In the genomic region with DNA sequence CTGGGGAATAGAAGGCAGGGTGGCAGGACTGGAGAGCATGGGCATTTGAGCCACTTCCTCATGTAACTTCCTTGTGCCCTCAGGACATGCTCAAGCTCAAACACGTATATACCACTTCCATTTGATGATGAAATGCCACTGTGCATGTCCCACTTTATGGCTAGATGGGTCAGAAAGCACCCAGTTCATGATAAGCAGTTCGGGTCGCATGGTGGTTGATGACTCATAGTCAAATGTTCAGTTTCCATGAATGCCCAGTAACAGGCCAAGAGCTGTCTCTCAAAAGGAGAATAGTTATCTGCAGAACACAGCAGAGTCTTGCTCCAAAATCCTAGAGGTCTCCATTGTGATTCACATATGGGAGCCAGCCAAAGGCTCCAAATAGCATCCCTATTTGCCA, we compare ENCODE assay signal across 20 cellular contexts. TPM values are rescaled to one million over a fixed set of nuclear protein-coding genes. Genes with fewer than 3 reads are reported as not detected.
DNase-seq lines count a peak whose midpoint lies in the region; ATAC-seq, FAIRE-seq and TF ChIP-seq lines count a peak whose summit lies in the region.
"Had no signal": no experiment of that assay in that cellular context is flagged by ENCODE, and none has a peak within 500 bp of the region (broad histone marks: within the 10 kb centered on the region; RNA-seq: fewer than 3 reads in every experiment).

No MANE protein-coding gene starts in this region.

- no peaks in the 10 kb centered on the region for H3K36me3 Mint-ChIP-seq in MCF 10A (ENCODE audit: insufficient read depth, unreplicated experiment)

- H3K27me3 ChIP-seq in breast epithelium (peaks cover 0 to 56% of the 10 kb centered on the region in 2 donors), K562 (ENCODE audit: control insufficient read depth in 2 of 2, insufficient read depth in 2 of 2, low read length in 2 of 2) (no peaks in the 10 kb centered on the region)

- in situ Hi-C loops in K562 (cut with MboI), result no loop called here

- no peaks in the 10 kb centered on the region for H3K4me1 ChIP-seq in breast epithelium
- H3K4me1 ChIP-seq in K562 (replicated peaks in 1 of 2; ENCODE audit: control insufficient read depth in 2 of 2, insufficient read depth in 2 of 2, low read length in 2 of 2), result no peaks in the 10 kb centered on the region

- no peaks in the 10 kb centered on the region for H3K9me1 ChIP-seq in K562 (ENCODE audit: control insufficient read depth, insufficient read depth, low read length)

- POLR2A ChIA-PET in MCF 10A (lab: Yijun Ruan, JAX) (no interaction called here), K562 (lab: Yijun Ruan, JAX) (no interaction called here)

- BruUV-seq in MCF 10A (replicated peaks; lab: Mats Ljungman, UMichigan) (no TSS peak), K562 (replicated peaks; lab: Mats Ljungman, UMichigan) (no TSS peak)

- H3K27ac ChIP-seq in breast epithelium (no peak overlapping the region), K562 (ENCODE audit: extremely low read depth, low read depth, low read length) (no peak overlapping the region)
- H3K27ac ChIP-seq: C4-2B had no signal

- H4K20me1 ChIP-seq in K562 (replicated peaks; ENCODE audit: control insufficient read depth, insufficient read depth, low read length), result no peaks in the 10 kb centered on the region

- H3K4me2 ChIP-seq in K562 (ENCODE audit: insufficient read depth, low read length), result no peak overlapping the region
- H3K4me2 ChIP-seq: GM23338 had no signal

- CTCF ChIA-PET in MCF 10A (lab: Yijun Ruan, JAX), result no interaction called here
- CTCF ChIA-PET in K562 (lab: Yijun Ruan, JAX; ENCODE audit: low intra/inter-chr PET ratio), result no interaction called here

- WGBS in K562 (ENCODE audit: insufficient coverage, low coverage, missing lambda C conversion rate), result 4% methylated on average over 3 of the region's 3 CpGs

- no peak overlapping the region for H3K4me3 Mint-ChIP-seq in MCF 10A (ENCODE audit: unreplicated experiment)
- H3K4me3 Mint-ChIP-seq: GM23338; T-helper 2 cell treated with Interferon-gamma antibody and Interleukin-4, amounts not matched to agents 5 μg/mL and 100 μg/mL, for 36 hours had no signal

- peaks cover 32% of the 10 kb centered on the region for H3K27me3 Mint-ChIP-seq in MCF 10A (ENCODE audit: insufficient read depth, unreplicated experiment)

- TF ChIP-seq CTCF in MCF 10A (IDR thresholded peaks at IDR 0.05; ENCODE audit: unreplicated experiment) (no peak), breast epithelium (IDR thresholded peaks at IDR 0.05) (no peak), K562 (IDR thresholded peaks at IDR 0.05 in 2 of 3, conservative IDR thresholded peaks at IDR 0.05 in 1 of 3; ENCODE audit: insufficient read depth in 2 of 3, low read depth in 1 of 3, low read length in 3 of 3) (no peak)

- ATAC-seq in K562, result no peak
- ATAC-seq in HG02884 (IDR thresholded peaks at IDR 0.05; ENCODE audit: unreplicated experiment), result no peak
- ATAC-seq in HG03139 (IDR thresholded peaks at IDR 0.05; ENCODE audit: unreplicated experiment), result no peak
- ATAC-seq: GM23338, HepG2 had no signal

- no peak for TF ChIP-seq EP300 in K562 (IDR thresholded peaks at IDR 0.05; ENCODE audit: low read length)

- H3K9me3 Mint-ChIP-seq in MCF 10A (ENCODE audit: unreplicated experiment), result no peaks in the 10 kb centered on the region
- H3K9me3 Mint-ChIP-seq: GM23338; T-helper 2 cell treated with Interferon-gamma antibody and Interleukin-4, amounts not matched to agents 5 μg/mL and 100 μg/mL, for 36 hours had no signal

- peaks cover 0 to 4% of the 10 kb centered on the region in 2 donors for H3K9me3 ChIP-seq in breast epithelium
- no peaks in the 10 kb centered on the region for H3K9me3 ChIP-seq in K562 (replicated peaks; ENCODE audit: control insufficient read depth, insufficient read depth, low read depth, low read length)

- no peak for FAIRE-seq in K562 (lab: Jason Lieb, UNC)
- FAIRE-seq: GM12892, HepG2 had no signal

- H3K4me3 ChIP-seq in breast epithelium, result no peak overlapping the region
- no peak overlapping the region for H3K4me3 ChIP-seq in K562
- H3K4me3 ChIP-seq: GM23338 had no signal

- DNase-seq in MCF 10A (ENCODE audit: unreplicated experiment), result peak; percentile 0
- DNase-seq in breast epithelium (ENCODE audit: low spot score in 2 of 2), result no peak
- peak; percentile 6 for DNase-seq in OCI-M2 (lab: John Stamatoyannopoulos, UW; ENCODE audit: unreplicated experiment)
- DNase-seq in K562 (ENCODE audit: extremely low read depth in 1 of 4, low spot score in 3 of 4), result peak in 1 of 4 experiments; percentile 24
- no peak for DNase-seq in NAMALWA (ENCODE audit: low spot score)
- no peak for DNase-seq in dedifferentiated amniotic fluid mesenchymal stem cell (ENCODE audit: extremely low spot score)
- DNase-seq: DMS79, GDM1, NCI-H1092, NCI-H1694, NCI-H446, SIG-M5, SW 1271 had no signal

- no peak overlapping the region for H3K27ac Mint-ChIP-seq in MCF 10A (ENCODE audit: low read depth, unreplicated experiment)
- H3K27ac Mint-ChIP-seq: GM23338; T-helper 2 cell treated with Interferon-gamma antibody and Interleukin-4, amounts not matched to agents 5 μg/mL and 100 μg/mL, for 36 hours had no signal

- TF ChIP-seq POLR2A in breast epithelium (IDR thresholded peaks at IDR 0.05), result no peak
- TF ChIP-seq POLR2A in K562 (conservative IDR thresholded peaks at IDR 0.05), result no peak

- no peaks in the 10 kb centered on the region for H3K4me1 Mint-ChIP-seq in MCF 10A (ENCODE audit: insufficient read depth, unreplicated experiment)
- H3K4me1 Mint-ChIP-seq: GM23338 had no signal

- no peaks in the 10 kb centered on the region for H3K79me2 ChIP-seq in K562 (ENCODE audit: control insufficient read depth, insufficient read depth, low read length)

- H3K36me3 ChIP-seq in breast epithelium, result no peaks in the 10 kb centered on the region
- H3K36me3 ChIP-seq in K562 (ENCODE audit: control insufficient read depth, insufficient read depth, low read length), result no peaks in the 10 kb centered on the region

- intact Hi-C loops in MCF 10A (cut with micrococcal nuclease) (no loop called here), breast epithelium (cut with DNase I; ENCODE audit: low total_unique reads) (no loop called here), K562 (cut with micrococcal nuclease) (no loop called here)

- H2AFZ ChIP-seq in K562 (ENCODE audit: low read depth, low read length), result no peak overlapping the region
- H2AFZ ChIP-seq: GM23338 had no signal

- no peak for TF ChIP-seq RAD21 in K562 (CRISPR knock-in tag; conservative IDR thresholded peaks at IDR 0.05 in 1 of 2, IDR thresholded peaks at IDR 0.05 in 1 of 2)

- H3K9ac ChIP-seq in K562 (ENCODE audit: insufficient read depth in 1 of 2, low read depth in 2 of 2, low read length in 2 of 2), result no peak overlapping the region

TF ChIP-seq in K562, 482 proteins besides CTCF, POLR2A, EP300 and RAD21 (continues in another document):
- 0 out of 2 replicates have a peak, but pooled peaks have one; percentile 13 for TF ChIP-seq ARID1B (IDR thresholded peaks at IDR 0.05)
- TF ChIP-seq NFIX (CRISPR knock-in tag; IDR thresholded peaks at IDR 0.05; ENCODE audit: low read depth), result no peak
- peak; percentile 31; the same call in 1 of the 2 replicates for TF ChIP-seq JUND (IDR thresholded peaks at IDR 0.05; ENCODE audit: borderline replicate concordance, low read depth, low read length)
- peak; percentile 46; the same call in 2 of the 3 replicates for TF ChIP-seq JUND (tag; IDR thresholded peaks at IDR 0.05; ENCODE audit: borderline replicate concordance, low read depth, low read length)
- no peak for TF ChIP-seq TAF7 (tag; IDR thresholded peaks at IDR 0.05)
- TF ChIP-seq FOSL1 (tag; conservative IDR thresholded peaks at IDR 0.05), result peak; percentile 88
- TF ChIP-seq, protein P1, sequence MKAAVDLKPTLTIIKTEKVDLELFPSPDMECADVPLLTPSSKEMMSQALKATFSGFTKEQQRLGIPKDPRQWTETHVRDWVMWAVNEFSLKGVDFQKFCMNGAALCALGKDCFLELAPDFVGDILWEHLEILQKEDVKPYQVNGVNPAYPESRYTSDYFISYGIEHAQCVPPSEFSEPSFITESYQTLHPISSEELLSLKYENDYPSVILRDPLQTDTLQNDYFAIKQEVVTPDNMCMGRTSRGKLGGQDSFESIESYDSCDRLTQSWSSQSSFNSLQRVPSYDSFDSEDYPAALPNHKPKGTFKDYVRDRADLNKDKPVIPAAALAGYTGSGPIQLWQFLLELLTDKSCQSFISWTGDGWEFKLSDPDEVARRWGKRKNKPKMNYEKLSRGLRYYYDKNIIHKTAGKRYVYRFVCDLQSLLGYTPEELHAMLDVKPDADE (conservative IDR thresholded peaks at IDR 0.05; ENCODE audit: control insufficient read depth, low read depth, low read length), result no peak
- TF ChIP-seq CCNT2 (IDR thresholded peaks at IDR 0.05; ENCODE audit: borderline replicate concordance, extremely low read depth, insufficient read length, low read depth, low read length), result no peak
- no peak for TF ChIP-seq SNRNP70 (optimal IDR thresholded peaks at IDR 0.05; ENCODE audit: low read depth, low read length)
- TF ChIP-seq NCOA4 (IDR thresholded peaks at IDR 0.05; ENCODE audit: partially characterized antibody), result no peak
- no peak for TF ChIP-seq ZBTB17 (CRISPR knock-in tag; IDR thresholded peaks at IDR 0.05)

RNA-seq across cellular contexts. Expression of a gene that starts 48.9 kb away (rescaled TPM):
- total RNA-seq in MCF 10A (2022), result 22.5 and 22.7 TPM in 2 replicates
- total RNA-seq in breast epithelium, result 10 to 100 TPM; 13.4 to 17.1 (median 13.8) TPM
- total RNA-seq in K562 (2011; cell fraction: chromatin; rRNA removed; ENCODE audit: low replicate concordance), result 16.3 and 27.3 TPM in 2 replicates
- 8.2 and 9.3 TPM in 2 replicates for total RNA-seq in K562 (2011; cell fraction: nucleolus; rRNA removed)
- 16.9 and 32.7 TPM in 2 replicates for total RNA-seq in K562 (2011; cell fraction: nucleoplasm; rRNA removed)
- total RNA-seq in K562 (2014; rRNA removed), result 4.6 and 4.9 TPM in 2 replicates
- 5.6 and 6.1 TPM in 2 replicates for total RNA-seq in K562 (2014; rRNA removed; fragmentation: Illumina TruSeq; extraction: Trizol)
- total RNA-seq in K562 (2015; rRNA removed; fragmentation: Illumina TruSeq; extraction: Trizol), result 5.5 and 6.4 TPM in 2 replicates
- total RNA-seq in K562 (2021), result 6.2 and 7.1 TPM in 2 replicates
- polyA plus RNA-seq in K562 (2011; rRNA removed), result 6.8 and 7.9 TPM in 2 replicates
- polyA plus RNA-seq in K562 (2011; cell fraction: cytosol; rRNA removed), result 3.0 and 3.1 TPM in 2 replicates
- polyA plus RNA-seq in K562 (2011; cell fraction: nucleus; rRNA removed), result 20.3 and 26.2 TPM in 2 replicates
- polyA plus RNA-seq in K562 (2012), result 5.2 and 7.9 TPM in 2 replicates
- 6.5 TPM in 2 replicates for polyA plus RNA-seq in K562 (2014; fragmentation: Illumina TruSeq; extraction: Trizol)
- polyA plus RNA-seq in K562 (2014; fragmentation: Nextera tagmentation; extraction: Ambion mirVana), result 1 to 10 TPM; 1.6 to 2.3 TPM
- polyA plus RNA-seq in K562 (2014; rRNA removed), result 8.0 and 9.5 TPM in 2 replicates
- polyA minus RNA-seq in K562 (2011; rRNA and poly(A)+ RNA removed), result 5.4 and 6.4 TPM in 2 replicates
- 3.1 and 4.0 TPM in 2 replicates for polyA minus RNA-seq in K562 (2011; cell fraction: cytosol; rRNA and poly(A)+ RNA removed)
- polyA minus RNA-seq in K562 (2011; cell fraction: nucleus; rRNA and poly(A)+ RNA removed), result 11.0 and 13.6 TPM in 2 replicates

Comparison
In these comparisons a context has a peak if more than half of its experiments do, and no peak if none do; other contexts are left out.
1. DNase-seq: peak in MCF 10A (single experiment) and OCI-M2 (single experiment); none in breast epithelium (0 of 2), NAMALWA (single experiment) and dedifferentiated amniotic fluid mesenchymal stem cell (single experiment).